ENCODE assay signal across 9 cellular contexts in genomic region chr4:10074767-10075105, GRCh38. TPM values are rescaled to one million over a fixed set of nuclear protein-coding genes. Genes with fewer than 3 reads are reported as not detected.
DNase-seq lines count a peak whose midpoint lies in the region; ATAC-seq and TF ChIP-seq lines count a peak whose summit lies in the region.
"Had no signal": no experiment of that assay in that cellular context is flagged by ENCODE, and none has a peak within 500 bp of the region (broad histone marks: within the 10 kb centered on the region; RNA-seq: fewer than 3 reads in every experiment).

No MANE protein-coding gene starts in this region.

- intact Hi-C loops in activated naive CD4-positive, alpha-beta T cell treated with anti-CD3 and anti-CD28 coated beads for 36 hours (cut with micrococcal nuclease): no loop called here

- H3K36me3 ChIP-seq in stomach smooth muscle (ENCODE audit: control insufficient read depth in 2 of 2, insufficient read depth in 2 of 2, low read length in 2 of 2): peaks cover 54 to 67% of the 10 kb centered on the region in 2 donors

- peak; percentile 48 for TF ChIP-seq CTCF in fibroblast of the aortic adventitia (IDR thresholded peaks at IDR 0.05; ENCODE audit: insufficient read depth, low read length)

- peak; percentile 48 for DNase-seq in activated naive CD4-positive, alpha-beta T cell treated with anti-CD3 and anti-CD28 coated beads for 36 hours
- DNase-seq in activated naive CD4-positive, alpha-beta T cell treated with anti-CD3 and anti-CD28 coated beads, Interleukin-2, amount 50 U/mL, for 16 hours: no peak
- peak; percentile 65 for DNase-seq in RKO (ENCODE audit: low spot score)
- DNase-seq in fibroblast of the aortic adventitia (ENCODE audit: low read depth): peak; percentile 20
- no peak for DNase-seq in NCI-H128 (lab: John Stamatoyannopoulos, UW; ENCODE audit: unreplicated experiment)
- DNase-seq: NCI-H774 had no signal

- H3K4me3 ChIP-seq in fibroblast of the aortic adventitia (ENCODE audit: low read depth, low read length): no peak overlapping the region
- H3K4me3 ChIP-seq in stomach smooth muscle (ENCODE audit: low read length in 2 of 2): no peak overlapping the region

- H3K9ac ChIP-seq in stomach smooth muscle (ENCODE audit: low read length in 2 of 2): no peak overlapping the region

- no peaks in the 10 kb centered on the region for H3K27me3 Mint-ChIP-seq in activated naive CD4-positive, alpha-beta T cell treated with anti-CD3 and anti-CD28 coated beads for 36 hours (ENCODE audit: low read depth)

- no peak overlapping the region for H3K4me3 Mint-ChIP-seq in activated naive CD4-positive, alpha-beta T cell treated with anti-CD3 and anti-CD28 coated beads for 36 hours

- H3K9me3 ChIP-seq in stomach smooth muscle (ENCODE audit: control insufficient read depth in 2 of 2, low read length in 2 of 2): no peaks in the 10 kb centered on the region

- CTCF ChIA-PET in activated naive CD4-positive, alpha-beta T cell treated with anti-CD3 and anti-CD28 coated beads for 36 hours (lab: Charles Lee): no interaction called here

- H3K9me3 Mint-ChIP-seq in activated naive CD4-positive, alpha-beta T cell treated with anti-CD3 and anti-CD28 coated beads for 36 hours: no peaks in the 10 kb centered on the region

- H3K36me3 Mint-ChIP-seq in activated naive CD4-positive, alpha-beta T cell treated with anti-CD3 and anti-CD28 coated beads for 36 hours (ENCODE audit: low read depth): peaks cover 31% of the 10 kb centered on the region

- peak overlapping the region; percentile 63 for H3K27ac Mint-ChIP-seq in activated naive CD4-positive, alpha-beta T cell treated with anti-CD3 and anti-CD28 coated beads for 36 hours

- peaks cover 5% of the 10 kb centered on the region for H3K4me1 Mint-ChIP-seq in activated naive CD4-positive, alpha-beta T cell treated with anti-CD3 and anti-CD28 coated beads for 36 hours (ENCODE audit: low read depth)

- H3K4me1 ChIP-seq in stomach smooth muscle (ENCODE audit: control insufficient read depth, insufficient read depth, low read length): peaks cover 2% of the 10 kb centered on the region

- no peaks in the 10 kb centered on the region for H3K27me3 ChIP-seq in stomach smooth muscle (ENCODE audit: control insufficient read depth in 1 of 2, insufficient read depth in 2 of 2, low read length in 2 of 2)

- ATAC-seq in GM18861 (IDR thresholded peaks at IDR 0.05; ENCODE audit: unreplicated experiment) (no peak), HG02981 (IDR thresholded peaks at IDR 0.05; ENCODE audit: unreplicated experiment) (no peak)

- H3K27ac ChIP-seq in stomach smooth muscle (ENCODE audit: low read length): peak overlapping the region; percentile 18

RNA-seq across cellular contexts. Expression of gene WDR1, which starts 41.9 kb away (rescaled TPM):
- total RNA-seq in activated naive CD4-positive, alpha-beta T cell treated with anti-CD3 and anti-CD28 coated beads for 36 hours: 100 to 1,000 TPM; 271 to 295 TPM
- 75.7 and 228 TPM in 2 replicates for total RNA-seq in fibroblast of the aortic adventitia (ENCODE audit: low replicate concordance)

RNA-seq across cellular contexts. Expression of gene SLC2A9, which starts 53.4 kb away (rescaled TPM):
- under 1 TPM; 0.43 to 0.86 TPM for total RNA-seq in activated naive CD4-positive, alpha-beta T cell treated with anti-CD3 and anti-CD28 coated beads for 36 hours
- total RNA-seq in fibroblast of the aortic adventitia (ENCODE audit: low replicate concordance): 0.74 and 0.90 TPM in 2 replicates

Comparison
In these comparisons a context has a peak if more than half of its experiments do, and no peak if none do; other contexts are left out.
1. DNase-seq: peak in activated naive CD4-positive, alpha-beta T cell treated with anti-CD3 and anti-CD28 coated beads for 36 hours (single experiment), RKO (single experiment) and fibroblast of the aortic adventitia (single experiment); none in activated naive CD4-positive, alpha-beta T cell treated with anti-CD3 and anti-CD28 coated beads, Interleukin-2, amount 50 U/mL, for 16 hours (single experiment) and NCI-H128 (single experiment).